ENCODE assay signal across 1 cellular context in genomic region chrX:130082244-130083106, GRCh38.
A peak's percentile ranks its signal among the peaks of the same experiment; 100 is the strongest.
TF ChIP-seq lines count a peak whose summit lies in the region.

No MANE protein-coding gene starts in this region.

TF ChIP-seq in K562, 482 proteins besides CTCF, POLR2A, EP300 and RAD21 (continued from another document and continues in another):
- TF ChIP-seq SAP30 (IDR thresholded peaks at IDR 0.05; ENCODE audit: borderline replicate concordance, insufficient read depth, low read depth, low read length, poor library complexity, severe bottlenecking) (peak; percentile 75), ETV6 (IDR thresholded peaks at IDR 0.05; ENCODE audit: borderline replicate concordance in 1 of 2, low read depth in 2 of 2, low read length in 1 of 2) (peak; percentile 38 to 56; a peak in 1 of 4 replicates), ETV6 (CRISPR knock-in tag; IDR thresholded peaks at IDR 0.05; ENCODE audit: borderline replicate concordance) (no peak), MAZ (CRISPR knock-in tag; conservative IDR thresholded peaks at IDR 0.05 in 1 of 2, IDR thresholded peaks at IDR 0.05 in 1 of 2) (peak in 1 of 2 experiments; percentile 43; a peak in 2 of 4 replicates), ELF1 (tag; IDR thresholded peaks at IDR 0.05) (peak; percentile 61; the same call in 1 of the 2 replicates), ZNF639 (CRISPR knock-in tag; conservative IDR thresholded peaks at IDR 0.05 in 1 of 2, IDR thresholded peaks at IDR 0.05 in 1 of 2) (peak in 1 of 2 experiments; percentile 59; a peak in 1 of 4 replicates), CXXC5 (CRISPR knock-in tag; IDR thresholded peaks at IDR 0.05) (peak; percentile 64), HDAC2 (IDR thresholded peaks at IDR 0.05) (peak; percentile 85; the same call in 1 of the 2 replicates), UBTF (IDR thresholded peaks at IDR 0.05; ENCODE audit: borderline replicate concordance in 1 of 2, low read depth in 2 of 2, low read length in 2 of 2) (peak in 1 of 2 experiments; percentile 44; a peak in 1 of 4 replicates), TRIM24 (IDR thresholded peaks at IDR 0.05) (no peak), NR2C2 (CRISPR knock-in tag; IDR thresholded peaks at IDR 0.05) (no peak), NR2C2 (tag; IDR thresholded peaks at IDR 0.05) (peak; percentile 73), NFRKB (IDR thresholded peaks at IDR 0.05; ENCODE audit: low read depth) (0 out of 2 replicates have a peak, but pooled peaks have one; percentile 27), ZBTB2 (IDR thresholded peaks at IDR 0.05) (0 out of 2 replicates have a peak, but pooled peaks have one; percentile 38), FUS (optimal IDR thresholded peaks at IDR 0.05; ENCODE audit: low read depth, low read length) (no peak), MXI1 (IDR thresholded peaks at IDR 0.05; ENCODE audit: low read depth, low read length) (peak; percentile 61), HMGN3 (IDR thresholded peaks at IDR 0.05; ENCODE audit: borderline replicate concordance, extremely low read depth, insufficient read length, low read depth, low read length) (peak; percentile 42), DPF2 (IDR thresholded peaks at IDR 0.05) (0 out of 2 replicates have a peak, but pooled peaks have one; percentile 18), ZEB2 (IDR thresholded peaks at IDR 0.05) (0 out of 2 replicates have a peak, but pooled peaks have one; percentile 16), EGR1 (conservative IDR thresholded peaks at IDR 0.05) (no peak; the same call in 1 of the 2 replicates), HDAC3 (IDR thresholded peaks at IDR 0.05; ENCODE audit: borderline replicate concordance, partially characterized antibody) (peak; percentile 34), ZNF449 (CRISPR knock-in tag; IDR thresholded peaks at IDR 0.05) (no peak), KDM4B (IDR thresholded peaks at IDR 0.05; ENCODE audit: borderline replicate concordance in 2 of 2, low read depth in 1 of 2) (0 out of 4 replicates have a peak, but pooled peaks of 1 of the 2 experiments have one; percentile 32), SP1 (CRISPR knock-in tag; IDR thresholded peaks at IDR 0.05) (no peak), SMC3 (conservative IDR thresholded peaks at IDR 0.05; ENCODE audit: insufficient read depth, low read depth, low read length) (no peak), ZNF197 (CRISPR knock-in tag; IDR thresholded peaks at IDR 0.05; ENCODE audit: low read depth) (peak; percentile 52; the same call in 1 of the 2 replicates), JUN (IDR thresholded peaks at IDR 0.05; ENCODE audit: borderline replicate concordance, low read depth, low read length) (peak; percentile 58; the same call in 1 of the 2 replicates), JUN (CRISPR knock-in tag; IDR thresholded peaks at IDR 0.05; ENCODE audit: borderline replicate concordance) (no peak), RBM14 (IDR thresholded peaks at IDR 0.05; ENCODE audit: borderline replicate concordance, insufficient read depth, low read depth, low read length) (no peak), IFI16 (CRISPR knock-in tag; IDR thresholded peaks at IDR 0.05) (no peak), ZNF175 (CRISPR knock-in tag; IDR thresholded peaks at IDR 0.05; ENCODE audit: low read depth) (peak; percentile 61; the same call in 1 of the 2 replicates), PHF20 (IDR thresholded peaks at IDR 0.05; ENCODE audit: partially characterized antibody) (no peak), MNT (conservative IDR thresholded peaks at IDR 0.05) (peak; percentile 97 to 98), IRF2 (CRISPR knock-in tag; IDR thresholded peaks at IDR 0.05) (0 out of 2 replicates have a peak, but pooled peaks have one; percentile 28), MLLT1 (IDR thresholded peaks at IDR 0.05) (no peak), ZFP91 (CRISPR knock-in tag; IDR thresholded peaks at IDR 0.05) (no peak), HDAC1 (IDR thresholded peaks at IDR 0.05) (peak in 1 of 2 experiments; percentile 90; a peak in 2 of 4 replicates), ETV1 (tag; conservative IDR thresholded peaks at IDR 0.05; ENCODE audit: low read depth) (peak; percentile 70), SOX6 (IDR thresholded peaks at IDR 0.05) (peak; percentile 60; the same call in 1 of the 2 replicates), TAF9B (IDR thresholded peaks at IDR 0.05; ENCODE audit: partially characterized antibody) (peak; percentile 58), FOXK2 (conservative IDR thresholded peaks at IDR 0.05 in 1 of 2, IDR thresholded peaks at IDR 0.05 in 1 of 2; ENCODE audit: low read depth in 2 of 2) (peak; percentile 44 to 60; a peak in 1 of 4 replicates), PKNOX1 (IDR thresholded peaks at IDR 0.05) (peak; percentile 30; the same call in 1 of the 2 replicates)
- TF ChIP-seq, protein P1, sequence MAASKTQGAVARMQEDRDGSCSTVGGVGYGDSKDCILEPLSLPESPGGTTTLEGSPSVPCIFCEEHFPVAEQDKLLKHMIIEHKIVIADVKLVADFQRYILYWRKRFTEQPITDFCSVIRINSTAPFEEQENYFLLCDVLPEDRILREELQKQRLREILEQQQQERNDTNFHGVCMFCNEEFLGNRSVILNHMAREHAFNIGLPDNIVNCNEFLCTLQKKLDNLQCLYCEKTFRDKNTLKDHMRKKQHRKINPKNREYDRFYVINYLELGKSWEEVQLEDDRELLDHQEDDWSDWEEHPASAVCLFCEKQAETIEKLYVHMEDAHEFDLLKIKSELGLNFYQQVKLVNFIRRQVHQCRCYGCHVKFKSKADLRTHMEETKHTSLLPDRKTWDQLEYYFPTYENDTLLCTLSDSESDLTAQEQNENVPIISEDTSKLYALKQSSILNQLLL (CRISPR knock-in tag; IDR thresholded peaks at IDR 0.05; ENCODE audit: borderline replicate concordance), result no peak
- TF ChIP-seq, protein P2, sequence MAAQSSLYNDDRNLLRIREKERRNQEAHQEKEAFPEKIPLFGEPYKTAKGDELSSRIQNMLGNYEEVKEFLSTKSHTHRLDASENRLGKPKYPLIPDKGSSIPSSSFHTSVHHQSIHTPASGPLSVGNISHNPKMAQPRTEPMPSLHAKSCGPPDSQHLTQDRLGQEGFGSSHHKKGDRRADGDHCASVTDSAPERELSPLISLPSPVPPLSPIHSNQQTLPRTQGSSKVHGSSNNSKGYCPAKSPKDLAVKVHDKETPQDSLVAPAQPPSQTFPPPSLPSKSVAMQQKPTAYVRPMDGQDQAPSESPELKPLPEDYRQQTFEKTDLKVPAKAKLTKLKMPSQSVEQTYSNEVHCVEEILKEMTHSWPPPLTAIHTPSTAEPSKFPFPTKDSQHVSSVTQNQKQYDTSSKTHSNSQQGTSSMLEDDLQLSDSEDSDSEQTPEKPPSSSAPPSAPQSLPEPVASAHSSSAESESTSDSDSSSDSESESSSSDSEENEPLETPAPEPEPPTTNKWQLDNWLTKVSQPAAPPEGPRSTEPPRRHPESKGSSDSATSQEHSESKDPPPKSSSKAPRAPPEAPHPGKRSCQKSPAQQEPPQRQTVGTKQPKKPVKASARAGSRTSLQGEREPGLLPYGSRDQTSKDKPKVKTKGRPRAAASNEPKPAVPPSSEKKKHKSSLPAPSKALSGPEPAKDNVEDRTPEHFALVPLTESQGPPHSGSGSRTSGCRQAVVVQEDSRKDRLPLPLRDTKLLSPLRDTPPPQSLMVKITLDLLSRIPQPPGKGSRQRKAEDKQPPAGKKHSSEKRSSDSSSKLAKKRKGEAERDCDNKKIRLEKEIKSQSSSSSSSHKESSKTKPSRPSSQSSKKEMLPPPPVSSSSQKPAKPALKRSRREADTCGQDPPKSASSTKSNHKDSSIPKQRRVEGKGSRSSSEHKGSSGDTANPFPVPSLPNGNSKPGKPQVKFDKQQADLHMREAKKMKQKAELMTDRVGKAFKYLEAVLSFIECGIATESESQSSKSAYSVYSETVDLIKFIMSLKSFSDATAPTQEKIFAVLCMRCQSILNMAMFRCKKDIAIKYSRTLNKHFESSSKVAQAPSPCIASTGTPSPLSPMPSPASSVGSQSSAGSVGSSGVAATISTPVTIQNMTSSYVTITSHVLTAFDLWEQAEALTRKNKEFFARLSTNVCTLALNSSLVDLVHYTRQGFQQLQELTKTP (IDR thresholded peaks at IDR 0.05; ENCODE audit: low read depth in 1 of 2, partially characterized antibody in 2 of 2), result no peak
